9 cellular contexts compared by ENCODE assay signal in the genomic region with DNA sequence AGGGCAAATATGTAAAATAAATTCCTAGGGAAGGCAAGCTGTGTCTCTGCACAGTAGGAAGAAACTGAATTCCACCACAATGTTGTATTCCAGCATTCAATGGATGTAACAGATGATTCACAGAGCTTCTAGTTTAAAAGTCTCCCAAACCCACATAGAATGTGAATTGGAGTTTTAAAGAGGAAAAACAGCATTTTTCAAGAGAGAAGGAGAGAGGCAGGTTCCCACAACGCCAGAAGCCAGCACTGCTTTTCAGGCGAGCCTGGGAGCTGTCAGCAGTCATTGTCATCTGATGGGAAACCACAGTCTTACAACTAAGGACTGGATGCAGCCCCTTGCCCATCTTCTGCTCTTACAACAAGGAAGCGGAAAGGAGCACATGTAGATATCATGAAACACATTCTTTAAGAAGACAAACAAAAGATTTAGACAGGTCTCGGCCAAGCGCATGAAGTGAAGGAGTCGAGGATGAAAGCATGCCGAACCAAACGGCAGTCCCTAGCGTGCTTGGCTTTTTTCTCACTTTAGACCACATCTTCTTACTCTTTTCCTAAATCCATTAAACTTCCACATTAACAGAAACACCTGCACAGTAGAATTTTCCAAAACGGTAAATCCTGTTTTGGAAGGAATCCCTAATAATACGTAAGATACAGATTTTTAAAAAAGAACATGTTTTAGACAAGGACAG. TPM values are rescaled to one million over a fixed set of nuclear protein-coding genes. Genes with fewer than 3 reads are reported as not detected.
A peak's percentile ranks its signal among the peaks of the same experiment; 100 is the strongest.
DNase-seq lines count a peak whose midpoint lies in the region; ATAC-seq and TF ChIP-seq lines count a peak whose summit lies in the region.
"Had no signal": no experiment of that assay in that cellular context is flagged by ENCODE, and none has a peak within 500 bp of the region (broad histone marks: within the 10 kb centered on the region; RNA-seq: fewer than 3 reads in every experiment).

No MANE protein-coding gene starts in this region.

- H4K20me1 ChIP-seq in BLaER1 treated with 17β-estradiol and CSF1 and Interleukin-3, amounts not matched to agents 10 nM and 100 nM, result no peaks in the 10 kb centered on the region
- H4K20me1 ChIP-seq in osteoblast (ENCODE audit: insufficient read depth, low read length), result no peaks in the 10 kb centered on the region

- H3K9me3 ChIP-seq in BLaER1 treated with 17β-estradiol and CSF1 and Interleukin-3, amounts not matched to agents 10 nM and 100 nM (replicated peaks in 1 of 11), result peaks cover 0 to 4% (median 0%) of the 10 kb centered on the region in 11 experiments; a peak in 2 of 22 replicates
- H3K9me3 ChIP-seq in esophagus squamous epithelium (no peaks in the 10 kb centered on the region), osteoblast (ENCODE audit: low read depth, low read length) (no peaks in the 10 kb centered on the region)
- H3K9me3 ChIP-seq: uterus had no signal

- no peaks in the 10 kb centered on the region for H3K4me1 ChIP-seq in BLaER1 treated with 17β-estradiol and CSF1 and Interleukin-3, amounts not matched to agents 10 nM and 100 nM
- H3K4me1 ChIP-seq in esophagus squamous epithelium (peaks cover 0 to 13% (median 10%) of the 10 kb centered on the region in 3 donors), osteoblast (ENCODE audit: insufficient read depth, low read length) (no peaks in the 10 kb centered on the region)
- H3K4me1 ChIP-seq: uterus had no signal

- H3K4me1 Mint-ChIP-seq in stimulated activated effector memory CD8-positive, alpha-beta T cell treated with anti-CD3 and anti-CD28 coated beads, Interleukin-12 subunit alpha, Interleukin-12 subunit beta, amount 100 ng/mL, for 72 hours, result no peaks in the 10 kb centered on the region

- no peak overlapping the region for H3K9ac ChIP-seq in BLaER1 treated with 17β-estradiol and CSF1 and Interleukin-3, amounts not matched to agents 10 nM and 100 nM

- no peak overlapping the region for H3K27ac ChIP-seq in BLaER1 treated with 17β-estradiol and CSF1 and Interleukin-3, amounts not matched to agents 10 nM and 100 nM
- H3K27ac ChIP-seq in esophagus squamous epithelium (no peak overlapping the region), osteoblast (ENCODE audit: low read depth, low read length) (no peak overlapping the region)
- H3K27ac ChIP-seq: uterus had no signal

- no peak for ATAC-seq in HG03439 (IDR thresholded peaks at IDR 0.05; ENCODE audit: unreplicated experiment)
- no peak for ATAC-seq in stimulated activated effector memory CD8-positive, alpha-beta T cell treated with anti-CD3 and anti-CD28 coated beads, Interleukin-12 subunit alpha, Interleukin-12 subunit beta, amount 100 ng/mL, for 72 hours
- ATAC-seq in HG03196 (IDR thresholded peaks at IDR 0.05; ENCODE audit: unreplicated experiment), result no peak

- H2AFZ ChIP-seq in osteoblast (ENCODE audit: low read length), result no peak overlapping the region

- H3K4me2 ChIP-seq in BLaER1 treated with 17β-estradiol and CSF1 and Interleukin-3, amounts not matched to agents 10 nM and 100 nM, result peak overlapping the region; percentile 53 to 84 (median 75); a peak in 18 of 22 replicates
- H3K4me2 ChIP-seq in osteoblast (ENCODE audit: insufficient read depth, low read length), result peak overlapping the region; percentile 80

- no peak overlapping the region for H3K4me3 Mint-ChIP-seq in stimulated activated effector memory CD8-positive, alpha-beta T cell treated with anti-CD3 and anti-CD28 coated beads, Interleukin-12 subunit alpha, Interleukin-12 subunit beta, amount 100 ng/mL, for 72 hours

- H3K79me2 ChIP-seq in osteoblast (ENCODE audit: insufficient read depth, low read length), result no peaks in the 10 kb centered on the region

- no peak overlapping the region for H3K27ac Mint-ChIP-seq in stimulated activated effector memory CD8-positive, alpha-beta T cell treated with anti-CD3 and anti-CD28 coated beads, Interleukin-12 subunit alpha, Interleukin-12 subunit beta, amount 100 ng/mL, for 72 hours

- H3K36me3 ChIP-seq in BLaER1 treated with 17β-estradiol and CSF1 and Interleukin-3, amounts not matched to agents 10 nM and 100 nM, result no peaks in the 10 kb centered on the region
- H3K36me3 ChIP-seq in esophagus squamous epithelium (no peaks in the 10 kb centered on the region), osteoblast (ENCODE audit: insufficient read depth, low read length) (no peaks in the 10 kb centered on the region)
- H3K36me3 ChIP-seq: uterus had no signal

- TF ChIP-seq CTCF in esophagus squamous epithelium (IDR thresholded peaks at IDR 0.05) (no peak), osteoblast (IDR thresholded peaks at IDR 0.05; ENCODE audit: extremely low read depth, low read depth, low read length) (no peak)

- WGBS in esophagus squamous epithelium, 2 donors, result 14 to 15% methylated on average over 11 of the region's 11 CpGs

- H3K36me3 Mint-ChIP-seq in stimulated activated effector memory CD8-positive, alpha-beta T cell treated with anti-CD3 and anti-CD28 coated beads, Interleukin-12 subunit alpha, Interleukin-12 subunit beta, amount 100 ng/mL, for 72 hours, result no peaks in the 10 kb centered on the region

- H3K9me3 Mint-ChIP-seq in stimulated activated effector memory CD8-positive, alpha-beta T cell treated with anti-CD3 and anti-CD28 coated beads, Interleukin-12 subunit alpha, Interleukin-12 subunit beta, amount 100 ng/mL, for 72 hours, result no peaks in the 10 kb centered on the region

- H3K4me3 ChIP-seq in BLaER1 treated with 17β-estradiol and CSF1 and Interleukin-3, amounts not matched to agents 10 nM and 100 nM, result peak overlapping the region; percentile 39 to 67 (median 56); a peak in 11 of 20 replicates
- H3K4me3 ChIP-seq in esophagus squamous epithelium (peak overlapping the region in 3 of 4 donors; percentile 24 to 61 (median 45)), osteoblast (ENCODE audit: insufficient read depth, low read length) (no peak overlapping the region)

- intact Hi-C loops in esophagus squamous epithelium (cut with DNase I), result no loop called here

- peak; percentile 21 for DNase-seq in NCI-H146 treated with DMSO at 0.1 percent for 48 hours (lab: John Stamatoyannopoulos, UW; ENCODE audit: unreplicated experiment)
- no peak for DNase-seq in esophagus squamous epithelium (lab: John Stamatoyannopoulos, UW)
- DNase-seq in osteoblast (ENCODE audit: insufficient read length, low spot score, missing footprints), result no peak
- DNase-seq in MV-4-11 (lab: John Stamatoyannopoulos, UW), result no peak
- no peak for DNase-seq in stimulated activated effector memory CD8-positive, alpha-beta T cell treated with anti-CD3 and anti-CD28 coated beads, Interleukin-12 subunit alpha, Interleukin-12 subunit beta, amount 100 ng/mL, for 72 hours (ENCODE audit: low spot score in 2 of 2)

- TF ChIP-seq POLR2A in esophagus squamous epithelium (IDR thresholded peaks at IDR 0.05), result no peak

- H3K27me3 ChIP-seq in BLaER1 treated with 17β-estradiol and CSF1 and Interleukin-3, amounts not matched to agents 10 nM and 100 nM, result peaks cover 24 to 35% (median 27%) of the 10 kb centered on the region in 11 experiments
- H3K27me3 ChIP-seq in esophagus squamous epithelium (peaks cover 0 to 73% (median 2%) of the 10 kb centered on the region in 4 donors), osteoblast (ENCODE audit: insufficient read depth, low read length) (peaks cover 4% of the 10 kb centered on the region)
- H3K27me3 ChIP-seq: uterus had no signal

RNA-seq across cellular contexts. Expression of gene DIRAS2, which starts 0.6 kb away (rescaled TPM):
- not detected for total RNA-seq in esophagus squamous epithelium
- under 0.01 TPM in 1 of 2 replicates, not detected in the other for total RNA-seq in osteoblast
